Comparison of ENCODE assay signal across 11 cellular contexts in the genomic region with DNA sequence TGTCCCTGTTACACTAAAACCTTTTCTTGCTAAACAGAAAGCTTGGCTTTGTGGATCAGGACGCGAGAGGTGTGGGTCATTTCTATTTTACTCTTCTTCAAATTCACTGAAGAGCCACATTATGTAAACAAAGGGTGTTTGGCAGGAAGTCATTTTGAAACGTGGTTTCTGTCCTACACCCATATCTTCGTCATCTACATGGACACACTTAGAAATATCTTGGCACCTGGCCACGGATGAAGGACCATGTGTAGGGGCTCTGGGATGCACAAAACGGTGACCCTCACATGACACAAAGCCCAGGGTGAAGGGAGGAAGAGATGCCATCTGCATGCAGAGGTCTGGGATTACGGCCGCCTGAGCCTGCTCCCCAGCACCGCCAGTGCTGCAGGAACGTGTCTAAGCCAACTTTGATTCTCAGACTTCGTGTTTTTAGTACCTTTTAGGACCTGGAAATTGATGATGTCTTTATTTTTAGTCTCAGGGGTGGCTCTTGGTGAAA.
DNase-seq lines count a peak whose midpoint lies in the region; ATAC-seq, FAIRE-seq and TF ChIP-seq lines count a peak whose summit lies in the region.
"Had no signal": no experiment of that assay in that cellular context is flagged by ENCODE, and none has a peak within 500 bp of the region (broad histone marks: within the 10 kb centered on the region; RNA-seq: fewer than 3 reads in every experiment).

No MANE protein-coding gene starts in this region.

- H3K4me1 Mint-ChIP-seq in stimulated activated naive CD8-positive, alpha-beta T cell treated with anti-CD3 and anti-CD28 coated beads, Interleukin-15, Interleukin-2, amounts not matched to agents 100 ng/mL and 50 ng/mL, for 24 hours (ENCODE audit: low read depth), result peaks cover 89% of the 10 kb centered on the region
- H3K4me1 Mint-ChIP-seq in dendritic cell treated with granulocyte-macrophage colony-stimulating factor and Interleukin-4, amounts not matched to agents 40 ng/mL and 50 ng/mL, for 4 days (ENCODE audit: low read depth), result peaks cover 45% of the 10 kb centered on the region

- intact Hi-C loops in dendritic cell treated with granulocyte-macrophage colony-stimulating factor and Interleukin-4, amounts not matched to agents 40 ng/mL and 50 ng/mL, for 4 days (cut with micrococcal nuclease), result no loop called here
- intact Hi-C loops in esophagus squamous epithelium (cut with DNase I), result loop anchor here (10.0 kb wide), 1 partner anchor 123 kb away; no protein-coding TSS in a partner anchor

- H3K36me3 Mint-ChIP-seq in stimulated activated naive CD8-positive, alpha-beta T cell treated with anti-CD3 and anti-CD28 coated beads, Interleukin-15, Interleukin-2, amounts not matched to agents 100 ng/mL and 50 ng/mL, for 24 hours (ENCODE audit: low read depth), result peaks cover 75% of the 10 kb centered on the region
- H3K36me3 Mint-ChIP-seq in dendritic cell treated with granulocyte-macrophage colony-stimulating factor and Interleukin-4, amounts not matched to agents 40 ng/mL and 50 ng/mL, for 4 days (ENCODE audit: low read depth), result peaks cover 75% of the 10 kb centered on the region

- no peak for DNase-seq in stimulated activated naive CD8-positive, alpha-beta T cell treated with anti-CD3 and anti-CD28 coated beads, Interleukin-15, Interleukin-2, amounts not matched to agents 100 U/mL and 50 U/mL, for 24 hours
- peak; percentile 92 to 93 for DNase-seq in SHP77 (lab: John Stamatoyannopoulos, UW)
- DNase-seq in small intestine, result no peak
- no peak for DNase-seq in NCI-H146 treated with DMSO at 0.1 percent for 48 hours (lab: John Stamatoyannopoulos, UW; ENCODE audit: unreplicated experiment)
- DNase-seq in epidermal melanocyte (ENCODE audit: insufficient read length, low spot score), result no peak
- no peak for DNase-seq in esophagus squamous epithelium (lab: John Stamatoyannopoulos, UW)
- DNase-seq: colonic mucosa, SIG-M5 had no signal

- H3K9me3 ChIP-seq in small intestine (ENCODE audit: control insufficient read depth, low read depth), result no peaks in the 10 kb centered on the region
- no peaks in the 10 kb centered on the region for H3K9me3 ChIP-seq in esophagus squamous epithelium
- H3K9me3 ChIP-seq: colonic mucosa had no signal

- H3K27me3 Mint-ChIP-seq in stimulated activated naive CD8-positive, alpha-beta T cell treated with anti-CD3 and anti-CD28 coated beads, Interleukin-15, Interleukin-2, amounts not matched to agents 100 ng/mL and 50 ng/mL, for 24 hours, result no peaks in the 10 kb centered on the region
- no peaks in the 10 kb centered on the region for H3K27me3 Mint-ChIP-seq in dendritic cell treated with granulocyte-macrophage colony-stimulating factor and Interleukin-4, amounts not matched to agents 40 ng/mL and 50 ng/mL, for 4 days

- H3K9me3 Mint-ChIP-seq in stimulated activated naive CD8-positive, alpha-beta T cell treated with anti-CD3 and anti-CD28 coated beads, Interleukin-15, Interleukin-2, amounts not matched to agents 100 ng/mL and 50 ng/mL, for 24 hours, result peaks cover 12% of the 10 kb centered on the region
- no peaks in the 10 kb centered on the region for H3K9me3 Mint-ChIP-seq in dendritic cell treated with granulocyte-macrophage colony-stimulating factor and Interleukin-4, amounts not matched to agents 40 ng/mL and 50 ng/mL, for 4 days

- H3K4me3 ChIP-seq in small intestine (ENCODE audit: low read depth in 1 of 2, low read length in 2 of 2) (no peak overlapping the region), esophagus squamous epithelium (no peak overlapping the region)
- H3K4me3 ChIP-seq: colonic mucosa had no signal

- no peak for TF ChIP-seq CTCF in esophagus squamous epithelium (IDR thresholded peaks at IDR 0.05)

- WGBS in small intestine, 3 donors, result 69 to 83% (median 70%) methylated on average over 11 of the region's 11 CpGs
- 63 to 65% methylated on average over 8 to 11 of the region's 11 CpGs for WGBS in esophagus squamous epithelium, 2 donors

- H3K4me3 Mint-ChIP-seq in stimulated activated naive CD8-positive, alpha-beta T cell treated with anti-CD3 and anti-CD28 coated beads, Interleukin-15, Interleukin-2, amounts not matched to agents 100 ng/mL and 50 ng/mL, for 24 hours, result no peak overlapping the region
- no peak overlapping the region for H3K4me3 Mint-ChIP-seq in dendritic cell treated with granulocyte-macrophage colony-stimulating factor and Interleukin-4, amounts not matched to agents 40 ng/mL and 50 ng/mL, for 4 days

- H3K27ac ChIP-seq in small intestine (ENCODE audit: low read depth in 1 of 2, low read length in 1 of 2), result peak overlapping the region in 1 of 2 donors; percentile 41
- H3K27ac ChIP-seq in esophagus squamous epithelium, result no peak overlapping the region
- H3K27ac ChIP-seq: C4-2B, colonic mucosa had no signal

- H3K36me3 ChIP-seq in small intestine (ENCODE audit: control insufficient read depth in 2 of 2, insufficient read depth in 2 of 2, low read length in 2 of 2), result peaks cover 3% of the 10 kb centered on the region in 2 donors
- peaks cover 0 to 14% (median 0%) of the 10 kb centered on the region in 3 donors for H3K36me3 ChIP-seq in esophagus squamous epithelium
- H3K36me3 ChIP-seq: colonic mucosa had no signal

- peaks cover 0 to 2% of the 10 kb centered on the region in 2 donors for H3K4me1 ChIP-seq in small intestine (ENCODE audit: control insufficient read depth in 2 of 2, insufficient read depth in 1 of 2, low read depth in 1 of 2, low read length in 1 of 2)
- peaks cover 11 to 52% (median 24%) of the 10 kb centered on the region in 3 donors for H3K4me1 ChIP-seq in esophagus squamous epithelium
- H3K4me1 ChIP-seq: colonic mucosa had no signal

- FAIRE-seq in small intestine (lab: Jason Lieb, UNC), result no peak

- ATAC-seq in stimulated activated naive CD8-positive, alpha-beta T cell treated with anti-CD3 and anti-CD28 coated beads, Interleukin-15, Interleukin-2, amounts not matched to agents 100 U/mL and 50 U/mL, for 24 hours, result no peak

- TF ChIP-seq POLR2A in esophagus squamous epithelium (IDR thresholded peaks at IDR 0.05), result no peak

- peak overlapping the region; percentile 91 for H3K27ac Mint-ChIP-seq in stimulated activated naive CD8-positive, alpha-beta T cell treated with anti-CD3 and anti-CD28 coated beads, Interleukin-15, Interleukin-2, amounts not matched to agents 100 ng/mL and 50 ng/mL, for 24 hours
- H3K27ac Mint-ChIP-seq in dendritic cell treated with granulocyte-macrophage colony-stimulating factor and Interleukin-4, amounts not matched to agents 40 ng/mL and 50 ng/mL, for 4 days, result peak overlapping the region; percentile 63

- H3K27me3 ChIP-seq in small intestine (ENCODE audit: control insufficient read depth in 2 of 2, insufficient read depth in 2 of 2, low read length in 2 of 2) (no peaks in the 10 kb centered on the region), esophagus squamous epithelium (no peaks in the 10 kb centered on the region)
- H3K27me3 ChIP-seq: colonic mucosa had no signal

Comparison
In these comparisons a context has a peak if more than half of its experiments do, and no peak if none do; other contexts are left out.
1. DNase-seq: peak in SHP77 (2 of 2); none in stimulated activated naive CD8-positive, alpha-beta T cell treated with anti-CD3 and anti-CD28 coated beads, Interleukin-15, Interleukin-2, amounts not matched to agents 100 U/mL and 50 U/mL, for 24 hours (single experiment), small intestine (single experiment), NCI-H146 treated with DMSO at 0.1 percent for 48 hours (single experiment), epidermal melanocyte (single experiment) and esophagus squamous epithelium (single experiment).